8 cellular contexts compared by ENCODE assay signal in genomic region chr2:149586898-149587219, GRCh38. TPM values are rescaled to one million over a fixed set of nuclear protein-coding genes. Genes with fewer than 3 reads are reported as not detected.
DNase-seq lines count a peak whose midpoint lies in the region; ATAC-seq, FAIRE-seq and TF ChIP-seq lines count a peak whose summit lies in the region.

No MANE protein-coding gene starts in this region.

- peak overlapping the region; percentile 48 for H2AFZ ChIP-seq in HepG2 (ENCODE audit: low read length)

- no peak for DNase-seq in activated CD4-positive, alpha-beta T cell treated with anti-CD3 and anti-CD28 coated beads, Interleukin-2, amount 10 ng/mL, durations not matched to agents 7 days and 5 days
- DNase-seq in activated CD4-positive, alpha-beta T cell treated with anti-CD3 and anti-CD28 coated beads, Interleukin-2, amount 50 U/mL, for 4 hours, result no peak
- DNase-seq in ascending aorta (ENCODE audit: low spot score in 2 of 2) (no peak), HepG2 (ENCODE audit: low spot score) (no peak), testis (no peak), ecto neural progenitor cell (ENCODE audit: low spot score) (no peak)

- H3K9me3 Mint-ChIP-seq in activated CD4-positive, alpha-beta T cell treated with anti-CD3 and anti-CD28 coated beads, Interleukin-2, amount 10 ng/mL, durations not matched to agents 7 days and 5 days, result peaks cover 3% of the 10 kb centered on the region

- peaks cover 12% of the 10 kb centered on the region for H3K27me3 Mint-ChIP-seq in activated CD4-positive, alpha-beta T cell treated with anti-CD3 and anti-CD28 coated beads, Interleukin-2, amount 10 ng/mL, durations not matched to agents 7 days and 5 days

- H3K27me3 ChIP-seq in ascending aorta (no peaks in the 10 kb centered on the region), HepG2 (ENCODE audit: control insufficient read depth in 1 of 2, insufficient read depth in 2 of 2, low read length in 2 of 2) (no peaks in the 10 kb centered on the region; a peak in 1 of 5 replicates), testis (no peaks in the 10 kb centered on the region)

- 2% methylated on average over 7 of the region's 7 CpGs for WGBS in HepG2 (ENCODE audit: low lambda C conversion rate)
- WGBS in testis, 2 donors, result 1% methylated on average over 7 of the region's 7 CpGs

- TF ChIP-seq EP300 in HepG2 (IDR thresholded peaks at IDR 0.05; ENCODE audit: low read depth in 2 of 2, low read length in 2 of 2) (no peak), HepG2 (CRISPR knock-in tag; IDR thresholded peaks at IDR 0.05; ENCODE audit: borderline replicate concordance) (no peak)

- peak overlapping the region; percentile 99 for H3K27ac Mint-ChIP-seq in activated CD4-positive, alpha-beta T cell treated with anti-CD3 and anti-CD28 coated beads, Interleukin-2, amount 10 ng/mL, durations not matched to agents 7 days and 5 days

- H4K20me1 ChIP-seq in HepG2 (ENCODE audit: insufficient read depth, low read length), result no peaks in the 10 kb centered on the region

- H3K4me1 ChIP-seq in ascending aorta (peaks cover 0 to 16% of the 10 kb centered on the region in 2 donors), HepG2 (ENCODE audit: insufficient read depth, low read length) (peaks cover 47% of the 10 kb centered on the region), testis (peaks cover 12% of the 10 kb centered on the region)

- peaks cover 62% of the 10 kb centered on the region for H3K79me2 ChIP-seq in HepG2 (ENCODE audit: insufficient read depth, low read length)

- peaks cover 39% of the 10 kb centered on the region for H3K36me3 Mint-ChIP-seq in activated CD4-positive, alpha-beta T cell treated with anti-CD3 and anti-CD28 coated beads, Interleukin-2, amount 10 ng/mL, durations not matched to agents 7 days and 5 days (ENCODE audit: low read depth)

- H3K36me3 ChIP-seq in ascending aorta (peaks cover 0 to 1% of the 10 kb centered on the region in 2 donors), HepG2 (replicated peaks in 1 of 2; ENCODE audit: control insufficient read depth in 1 of 2, insufficient read depth in 2 of 2, low read length in 2 of 2) (peaks cover 3 to 26% of the 10 kb centered on the region in 2 experiments), testis (ENCODE audit: low read depth, missing control alignments) (no peaks in the 10 kb centered on the region)

- H3K4me1 Mint-ChIP-seq in activated CD4-positive, alpha-beta T cell treated with anti-CD3 and anti-CD28 coated beads, Interleukin-2, amount 10 ng/mL, durations not matched to agents 7 days and 5 days, result peaks cover 44% of the 10 kb centered on the region

- TF ChIP-seq CTCF in ascending aorta (IDR thresholded peaks at IDR 0.05) (no peak), HepG2 (CRISPR knock-in tag; IDR thresholded peaks at IDR 0.05) (no peak), testis (IDR thresholded peaks at IDR 0.05) (no peak)

- in situ Hi-C loops in HepG2 (cut with HindIII; ENCODE audit: extremely low pct_ligation_motif_present, low pct_unique_long_range_greater_than_20kb), result no loop called here

- POLR2A ChIA-PET in activated CD4-positive, alpha-beta T cell treated with anti-CD3 and anti-CD28 coated beads, Interleukin-2, amount 10 ng/mL, durations not matched to agents 7 days and 5 days (lab: Charles Lee), result no interaction called here
- POLR2A ChIA-PET in HepG2 (lab: Yijun Ruan, JAX), result interaction anchor here (0.7 to 1.7 kb wide), 12 partner anchors 8 to 1823 kb away, joined by 3 to 13 read pairs (median 4); partner anchors contain the start of genes MBD5, ORC4 and RIF1

- CTCF ChIA-PET in activated CD4-positive, alpha-beta T cell treated with anti-CD3 and anti-CD28 coated beads, Interleukin-2, amount 10 ng/mL, durations not matched to agents 7 days and 5 days (lab: Charles Lee), result interaction anchor here (0.6 to 1.6 kb wide), 4 partner anchors 11 to 1702 kb away, joined by 3 to 6 read pairs (median 4); no protein-coding TSS in a partner anchor
- CTCF ChIA-PET in HepG2 (lab: Yijun Ruan, JAX; ENCODE audit: low intra/inter-chr PET ratio, low total read pairs), result no interaction called here

- H3K4me3 Mint-ChIP-seq in activated CD4-positive, alpha-beta T cell treated with anti-CD3 and anti-CD28 coated beads, Interleukin-2, amount 10 ng/mL, durations not matched to agents 7 days and 5 days, result peak overlapping the region; percentile 93

- ATAC-seq in HepG2, result no peak
- no peak for ATAC-seq in HG03095 (IDR thresholded peaks at IDR 0.05; ENCODE audit: unreplicated experiment)
- no peak for ATAC-seq in GM19452 (IDR thresholded peaks at IDR 0.05; ENCODE audit: unreplicated experiment)

- H3K4me3 ChIP-seq in ascending aorta (peak overlapping the region; percentile 72 to 84), HepG2 (replicated peaks in 1 of 3; ENCODE audit: insufficient read depth in 1 of 3, low read depth in 2 of 3, low read length in 3 of 3) (peak overlapping the region; percentile 83 to 88 (median 83)), testis (peak overlapping the region; percentile 69 to 77)

- H3K9ac ChIP-seq in HepG2 (ENCODE audit: insufficient read depth, low read depth, low read length), result peak overlapping the region; percentile 96

- intact Hi-C loops in ascending aorta (cut with DNase I), result loop anchor here (1.0 to 10.0 kb wide), 10 partner anchors 252 to 1828 kb away; partner anchors contain the start of genes ACVR2A, EPC2, LYPD6 and MBD5
- intact Hi-C loops in HepG2 (cut with micrococcal nuclease; ENCODE audit: unreplicated experiment), result loop anchor here (5.0 to 10.0 kb wide), 2 partner anchors 942 to 1565 kb away; partner anchors contain the start of genes EPC2, MBD5 and ORC4
- intact Hi-C loops in testis (cut with DNase I; ENCODE audit: low total_unique reads), result no loop called here

- FAIRE-seq in HepG2 (lab: Jason Lieb, UNC), result no peak

- H3K9me3 ChIP-seq in ascending aorta (no peaks in the 10 kb centered on the region), HepG2 (ENCODE audit: low read length) (no peaks in the 10 kb centered on the region), testis (no peaks in the 10 kb centered on the region)

- H3K27ac ChIP-seq in ascending aorta, result peak overlapping the region; percentile 89 to 99
- peak overlapping the region; percentile 97 for H3K27ac ChIP-seq in HepG2 (ENCODE audit: extremely low read length, insufficient read depth, low read length)
- H3K27ac ChIP-seq in testis, result peak overlapping the region; percentile 87 to 94

- H3K4me2 ChIP-seq in HepG2 (ENCODE audit: low read depth, low read length), result peak overlapping the region; percentile 82

- TF ChIP-seq RAD21 in HepG2 (CRISPR knock-in tag; IDR thresholded peaks at IDR 0.05), result 0 out of 2 replicates have a peak, but pooled peaks have one; percentile 5

- no peak for TF ChIP-seq POLR2A in HepG2 (IDR thresholded peaks at IDR 0.05; ENCODE audit: insufficient read depth in 1 of 2, low read depth in 2 of 2, low read length in 2 of 2)
- no peak for TF ChIP-seq POLR2A in testis (IDR thresholded peaks at IDR 0.05)

- BruUV-seq in HepG2 (replicated peaks; lab: Mats Ljungman, UMichigan), result no TSS peak

TF ChIP-seq in HepG2, 621 proteins besides CTCF, POLR2A, EP300 and RAD21 (continues in another document):
- TF ChIP-seq KDM5B (CRISPR knock-in tag; IDR thresholded peaks at IDR 0.05; ENCODE audit: borderline replicate concordance) (no peak), ZBTB37 (CRISPR knock-in tag; IDR thresholded peaks at IDR 0.05) (no peak)

RNA-seq across cellular contexts. Expression of gene MMADHC, which starts 0.7 kb away (rescaled TPM):
- 10 to 100 TPM; 92.8 to 94.5 TPM for total RNA-seq in activated CD4-positive, alpha-beta T cell treated with anti-CD3 and anti-CD28 coated beads, Interleukin-2, amount 10 ng/mL, durations not matched to agents 7 days and 5 days
- total RNA-seq in ascending aorta (35.8 TPM), HepG2 (2016; rRNA removed; fragmentation: Illumina TruSeq; extraction: Trizol) (210 and 304 TPM in 2 replicates), testis (10 to 100 TPM; 46.2 to 55.3 TPM)
- total RNA-seq in HepG2 (2016; cell fraction: cytosol; rRNA removed; fragmentation: Illumina TruSeq; extraction: Trizol; ENCODE audit: low read depth), result 60.5 and 63.1 TPM in 2 replicates
- total RNA-seq in HepG2 (2016; cell fraction: insoluble cytoplasmic fraction; rRNA removed; fragmentation: Illumina TruSeq; extraction: Trizol), result 211 and 325 TPM in 2 replicates
- total RNA-seq in HepG2 (2016; cell fraction: membrane; rRNA removed; fragmentation: Illumina TruSeq; extraction: Trizol), result 113 and 123 TPM in 2 replicates
- total RNA-seq in HepG2 (2016; cell fraction: nucleus; rRNA removed; fragmentation: Illumina TruSeq; extraction: Trizol), result 92.8 and 108 TPM in 2 replicates
- polyA plus RNA-seq in HepG2 (2011; rRNA removed) (60.5 and 90.2 TPM in 2 replicates), testis (ENCODE audit: insufficient read depth, low read depth, low replicate concordance) (133 TPM)
- polyA plus RNA-seq in HepG2 (2011; cell fraction: cytosol; rRNA removed), result 45.8 and 60.2 TPM in 2 replicates
- 17.7 and 21.2 TPM in 2 replicates for polyA plus RNA-seq in HepG2 (2011; cell fraction: nucleus; rRNA removed)
- polyA plus RNA-seq in HepG2 (2012), result 129 and 162 TPM in 2 replicates
- polyA plus RNA-seq in HepG2 (2016; cell fraction: cytosol; fragmentation: Illumina TruSeq; extraction: Trizol; ENCODE audit: low read depth), result 46.3 and 52.4 TPM in 2 replicates
- polyA plus RNA-seq in HepG2 (2016; cell fraction: insoluble cytoplasmic fraction; fragmentation: Illumina TruSeq; extraction: Trizol; ENCODE audit: low read depth), result 217 and 252 TPM in 2 replicates
- 79.1 and 79.5 TPM in 2 replicates for polyA plus RNA-seq in HepG2 (2016; cell fraction: membrane; fragmentation: Illumina TruSeq; extraction: Trizol; ENCODE audit: low read depth)
- 79.8 and 83.2 TPM in 2 replicates for polyA plus RNA-seq in HepG2 (2016; cell fraction: nucleus; fragmentation: Illumina TruSeq; extraction: Trizol; ENCODE audit: insufficient read depth, low read depth)
- 56.9 and 58.5 TPM in 2 replicates for polyA minus RNA-seq in HepG2 (2011; rRNA and poly(A)+ RNA removed; ENCODE audit: low replicate concordance)
- 65.8 and 69.6 TPM in 2 replicates for polyA minus RNA-seq in HepG2 (2011; cell fraction: cytosol; rRNA and poly(A)+ RNA removed)
- polyA minus RNA-seq in HepG2 (2011; cell fraction: nucleus; rRNA and poly(A)+ RNA removed), result 83.3 and 106 TPM in 2 replicates
